ENCODE assay signal across 9 cellular contexts in genomic region chr4:20248155-20248558, GRCh38. TPM values are rescaled to one million over a fixed set of nuclear protein-coding genes. Genes with fewer than 3 reads are reported as not detected.
A peak's percentile ranks its signal among the peaks of the same experiment; 100 is the strongest.
DNase-seq lines count a peak whose midpoint lies in the region; ATAC-seq, FAIRE-seq and TF ChIP-seq lines count a peak whose summit lies in the region.
"Had no signal": no experiment of that assay in that cellular context is flagged by ENCODE, and none has a peak within 500 bp of the region (broad histone marks: within the 10 kb centered on the region; RNA-seq: fewer than 3 reads in every experiment).

No MANE protein-coding gene starts in this region.

- H3K4me1 ChIP-seq in Loucy (ENCODE audit: insufficient read depth, low read length, poor library complexity, severe bottlenecking) (no peaks in the 10 kb centered on the region), SK-N-SH (ENCODE audit: control insufficient read depth in 1 of 2, insufficient read depth in 2 of 2, low read depth in 1 of 2, low read length in 1 of 2) (peaks cover 8 to 15% of the 10 kb centered on the region in 2 experiments; a peak in 3 of 4 replicates), small intestine (ENCODE audit: control insufficient read depth in 2 of 2, insufficient read depth in 1 of 2, low read depth in 1 of 2, low read length in 1 of 2) (no peaks in the 10 kb centered on the region)

- H3K27ac Mint-ChIP-seq in T-helper 17 cell, result no peak overlapping the region
- H3K27ac Mint-ChIP-seq: CD4-positive, CD25-positive, alpha-beta regulatory T cell had no signal

- DNase-seq in NCI-H1105 treated with DMSO at 0.1 percent for 48 hours (lab: John Stamatoyannopoulos, UW) (peak; percentile 44), NCI-H1105 (lab: John Stamatoyannopoulos, UW) (no peak), SK-N-SH (peak; percentile 55), frontal cortex (ENCODE audit: low spot score in 2 of 2) (no peak), small intestine (peak; percentile 48), T-helper 17 cell (no peak)
- DNase-seq: CD4-positive, CD25-positive, alpha-beta regulatory T cell had no signal

- TF ChIP-seq EP300 in SK-N-SH (IDR thresholded peaks at IDR 0.05; ENCODE audit: borderline replicate concordance in 1 of 2, low read depth in 1 of 2, low read length in 1 of 2), result peak; percentile 24 to 55; a peak in 2 of 4 replicates

- H3K79me2 ChIP-seq in Loucy (ENCODE audit: insufficient read depth, low read length) (no peaks in the 10 kb centered on the region), SK-N-SH (ENCODE audit: insufficient read depth) (peaks cover 13% of the 10 kb centered on the region)

- H3K27ac ChIP-seq in SK-N-SH (ENCODE audit: low read depth in 2 of 2, low read length in 1 of 2) (peak overlapping the region; percentile 62 to 78; a peak in 3 of 4 replicates), small intestine (ENCODE audit: low read depth in 1 of 2, low read length in 1 of 2) (no peak overlapping the region)

- no peak overlapping the region for H3K4me3 ChIP-seq in Loucy (ENCODE audit: low read length, poor library complexity, severe bottlenecking)
- peak overlapping the region in 1 of 2 experiments; percentile 14; a peak in 1 of 4 replicates for H3K4me3 ChIP-seq in SK-N-SH (ENCODE audit: low read depth in 2 of 2, low read length in 1 of 2)
- no peak overlapping the region for H3K4me3 ChIP-seq in small intestine (ENCODE audit: low read depth in 1 of 2, low read length in 2 of 2)

- H3K9ac ChIP-seq in Loucy (ENCODE audit: low read depth, low read length, poor library complexity, severe bottlenecking) (no peak overlapping the region), SK-N-SH (no peak overlapping the region)

- H4K20me1 ChIP-seq in Loucy (ENCODE audit: insufficient read depth, low read length, poor library complexity, severe bottlenecking) (no peaks in the 10 kb centered on the region), SK-N-SH (ENCODE audit: insufficient read depth) (peaks cover 11% of the 10 kb centered on the region)

- peaks cover 21% of the 10 kb centered on the region for H3K27me3 Mint-ChIP-seq in T-helper 17 cell

- H3K27me3 ChIP-seq in Loucy (ENCODE audit: insufficient read depth, low read length, poor library complexity, severe bottlenecking), result no peaks in the 10 kb centered on the region
- no peaks in the 10 kb centered on the region for H3K27me3 ChIP-seq in SK-N-SH (ENCODE audit: insufficient read depth)
- H3K27me3 ChIP-seq in small intestine (ENCODE audit: control insufficient read depth in 2 of 2, insufficient read depth in 2 of 2, low read length in 2 of 2), result peaks cover 0 to under 1% of the 10 kb centered on the region in 2 donors

- FAIRE-seq in frontal cortex (lab: Jason Lieb, UNC), result peak; percentile 31
- FAIRE-seq in small intestine (lab: Jason Lieb, UNC), result no peak

- no peaks in the 10 kb centered on the region for H3K36me3 Mint-ChIP-seq in T-helper 17 cell (ENCODE audit: low read depth)
- H3K36me3 Mint-ChIP-seq: CD4-positive, CD25-positive, alpha-beta regulatory T cell had no signal

- TF ChIP-seq RAD21 in SK-N-SH (IDR thresholded peaks at IDR 0.05; ENCODE audit: low read length), result peak; percentile 92

- 2% methylated on average over 3 of the region's 3 CpGs for WGBS in SK-N-SH (ENCODE audit: low lambda C conversion rate)
- 5 to 6% (median 5%) methylated on average over 3 of the region's 3 CpGs for whole genome bisulfite sequencing in small intestine, 3 donors

- no peak overlapping the region for H3K4me2 ChIP-seq in Loucy (ENCODE audit: low read depth, low read length, poor library complexity, severe bottlenecking)
- H3K4me2 ChIP-seq in SK-N-SH, result peak overlapping the region; percentile 38; the same call in 1 of the 2 replicates

- POLR2A ChIA-PET in SK-N-SH (lab: Yijun Ruan, JAX), result no interaction called here

- no peaks in the 10 kb centered on the region for H3K9me2 ChIP-seq in Loucy (replicated peaks; ENCODE audit: low read depth, low read length)
- no peaks in the 10 kb centered on the region for H3K9me2 ChIP-seq in SK-N-SH

- no peaks in the 10 kb centered on the region for H3K36me3 ChIP-seq in Loucy (ENCODE audit: insufficient read depth, low read length)
- no peaks in the 10 kb centered on the region for H3K36me3 ChIP-seq in SK-N-SH (replicated peaks in 1 of 2; ENCODE audit: control insufficient read depth in 1 of 2, insufficient read depth in 2 of 2, low read length in 1 of 2)
- H3K36me3 ChIP-seq in small intestine (ENCODE audit: control insufficient read depth in 2 of 2, insufficient read depth in 2 of 2, low read length in 2 of 2), result no peaks in the 10 kb centered on the region

- H3K9me3 ChIP-seq in Loucy (ENCODE audit: insufficient read depth, low read depth, low read length) (no peaks in the 10 kb centered on the region), SK-N-SH (no peaks in the 10 kb centered on the region), small intestine (ENCODE audit: control insufficient read depth, low read depth) (no peaks in the 10 kb centered on the region), T-helper 17 cell (ENCODE audit: control insufficient read depth, low read length, poor library complexity, severe bottlenecking) (no peaks in the 10 kb centered on the region)

- H3K4me1 Mint-ChIP-seq in T-helper 17 cell, result peaks cover 4% of the 10 kb centered on the region

- H2AFZ ChIP-seq in Loucy (ENCODE audit: low read length) (no peak overlapping the region), SK-N-SH (ENCODE audit: low read depth) (no peak overlapping the region)

- ATAC-seq in T-helper 17 cell, result no peak
- ATAC-seq in HG03378 (IDR thresholded peaks at IDR 0.05; ENCODE audit: unreplicated experiment), result no peak

- H3K4me3 Mint-ChIP-seq in T-helper 17 cell, result no peak overlapping the region
- H3K4me3 Mint-ChIP-seq: CD4-positive, CD25-positive, alpha-beta regulatory T cell had no signal

- TF ChIP-seq CTCF in Loucy (conservative IDR thresholded peaks at IDR 0.05; ENCODE audit: low read length), result peak; percentile 69
- TF ChIP-seq CTCF in SK-N-SH (IDR thresholded peaks at IDR 0.05), result peak; percentile 84

- H3F3A ChIP-seq in Loucy (ENCODE audit: low read depth) (no peaks in the 10 kb centered on the region), SK-N-SH (replicated peaks; ENCODE audit: insufficient read depth) (peaks cover 14% of the 10 kb centered on the region)

- CTCF ChIA-PET in SK-N-SH (lab: Yijun Ruan, JAX), result interaction anchor here (0.6 to 3.6 kb wide), 75 partner anchors 9 to 1053 kb away, joined by 3 to 24 read pairs (median 4); no protein-coding TSS in a partner anchor

TF ChIP-seq in SK-N-SH, 30 proteins besides CTCF, POLR2A, EP300 and RAD21 (continues in another document):
- TF ChIP-seq RCOR1 (IDR thresholded peaks at IDR 0.05; ENCODE audit: low read length) (0 out of 2 replicates have a peak, but pooled peaks have one; percentile 23), ELF1 (IDR thresholded peaks at IDR 0.05) (0 out of 2 replicates have a peak, but pooled peaks have one; percentile 38), TAF1 (IDR thresholded peaks at IDR 0.05; ENCODE audit: borderline replicate concordance, low read depth, low read length) (no peak), JUND (IDR thresholded peaks at IDR 0.05) (peak; percentile 33; the same call in 1 of the 2 replicates), PBX3 (IDR thresholded peaks at IDR 0.05) (peak; percentile 82), ZBTB33 (IDR thresholded peaks at IDR 0.05; ENCODE audit: borderline replicate concordance, low read depth) (no peak), SIN3A (IDR thresholded peaks at IDR 0.05; ENCODE audit: borderline replicate concordance, low read depth, low read length) (0 out of 2 replicates have a peak, but pooled peaks have one; percentile 30), MXI1 (IDR thresholded peaks at IDR 0.05; ENCODE audit: low read depth, low read length) (no peak), TEAD4 (IDR thresholded peaks at IDR 0.05; ENCODE audit: borderline replicate concordance, insufficient read depth) (0 out of 2 replicates have a peak, but pooled peaks have one; percentile 16), POLR2AphosphoS5 (IDR thresholded peaks at IDR 0.05; ENCODE audit: low read depth, low read length) (peak; percentile 58; the same call in 1 of the 2 replicates), FOXM1 (IDR thresholded peaks at IDR 0.05; ENCODE audit: low read depth) (peak; percentile 56; the same call in 1 of the 2 replicates), CHD2 (IDR thresholded peaks at IDR 0.05; ENCODE audit: low read length, partially characterized antibody) (peak; percentile 28), SMC3 (IDR thresholded peaks at IDR 0.05; ENCODE audit: low read depth, low read length) (peak; percentile 71), RXRA (IDR thresholded peaks at IDR 0.05; ENCODE audit: borderline replicate concordance, low read depth) (no peak), MEF2A (IDR thresholded peaks at IDR 0.05; ENCODE audit: borderline replicate concordance, low read depth) (no peak), TCF12 (IDR thresholded peaks at IDR 0.05) (peak; percentile 96)

RNA-seq across cellular contexts. Expression of gene SLIT2, which starts 3.5 kb away (rescaled TPM):
- polyA plus RNA-seq in SK-N-SH (2012; rRNA removed) (53.6 and 68.7 TPM in 2 replicates), small intestine (1 to 10 TPM in 1 of 3 donors, under 1 TPM in 2; 0.22 to 1.7 (median 0.27) TPM)
- polyA plus RNA-seq in SK-N-SH (2012; cell fraction: cytosol; rRNA removed), result 69.5 and 76.0 TPM in 2 replicates
- 69.7 and 99.6 TPM in 2 replicates for polyA plus RNA-seq in SK-N-SH (2012; cell fraction: nucleus; rRNA removed)
- total RNA-seq in frontal cortex (11.0 TPM), T-helper 17 cell (not detected)
- total RNA-seq: CD4-positive, CD25-positive, alpha-beta regulatory T cell had no signal
- polyA plus RNA-seq: CD4-positive, CD25-positive, alpha-beta regulatory T cell had no signal

Comparison
In these comparisons a context has a peak if more than half of its experiments do, and no peak if none do; other contexts are left out.
1. DNase-seq: peak in NCI-H1105 treated with DMSO at 0.1 percent for 48 hours (single experiment), SK-N-SH (single experiment) and small intestine (single experiment); none in NCI-H1105 (single experiment), frontal cortex (0 of 2) and T-helper 17 cell (0 of 3).
2. H3K27ac ChIP-seq: peak in SK-N-SH (2 of 2); none in small intestine (0 of 2).
3. RNA of gene SLIT2, which starts 3.5 kb away (total RNA-seq): 11.0 TPM in frontal cortex (single experiment); not detected in T-helper 17 cell; every median in the first group is over 10 times any median in the second.